ENCODE assay signal across 12 cellular contexts in genomic region chr1:7378346-7379130, GRCh38.
A peak's percentile ranks its signal among the peaks of the same experiment; 100 is the strongest.
DNase-seq lines count a peak whose midpoint lies in the region; ATAC-seq and TF ChIP-seq lines count a peak whose summit lies in the region.
"Had no signal": no experiment of that assay in that cellular context is flagged by ENCODE, and none has a peak within 500 bp of the region (broad histone marks: within the 10 kb centered on the region; RNA-seq: fewer than 3 reads in every experiment).

No MANE protein-coding gene starts in this region.

- DNase-seq in GM23338 (ENCODE audit: low spot score): no peak
- DNase-seq in NCI-H69 (lab: John Stamatoyannopoulos, UW): peak; percentile 15
- DNase-seq in progenitor cell of endocrine pancreas (ENCODE audit: low spot score, unreplicated experiment): no peak
- DNase-seq in 8988T: no peak
- no peak for DNase-seq in H7
- DNase-seq: activated CD8-positive, alpha-beta T cell treated with anti-CD3 and anti-CD28 coated beads, Interleukin-2, amount 10 ng/mL, durations not matched to agents 7 days and 5 days; activated gamma-delta T cell treated with Interleukin-2 at 50 U/mL for 16 hours; cortex of kidney; NCI-H1694; NCI-H524 had no signal

- H3K4me3 Mint-ChIP-seq in GM23338 (no peak overlapping the region), progenitor cell of endocrine pancreas (ENCODE audit: low read depth) (no peak overlapping the region)
- H3K4me3 Mint-ChIP-seq: activated CD8-positive, alpha-beta T cell treated with anti-CD3 and anti-CD28 coated beads, Interleukin-2, amount 10 ng/mL, durations not matched to agents 7 days and 5 days had no signal

- H3K4me3 ChIP-seq in GM23338 (no peak overlapping the region), iPS-20b (ENCODE audit: low read length) (no peak overlapping the region), rectal smooth muscle tissue (ENCODE audit: low read length) (no peak overlapping the region), H7 (ENCODE audit: insufficient read depth, low read depth, low read length) (no peak overlapping the region)

- no peaks in the 10 kb centered on the region for H3K36me3 Mint-ChIP-seq in GM23338 (ENCODE audit: low read depth)
- no peaks in the 10 kb centered on the region for H3K36me3 Mint-ChIP-seq in progenitor cell of endocrine pancreas (ENCODE audit: insufficient read depth)

- peaks cover 19% of the 10 kb centered on the region for H3K4me1 ChIP-seq in GM23338 (ENCODE audit: insufficient read depth)
- peaks cover 18% of the 10 kb centered on the region; the same call in 1 of the 2 replicates for H3K4me1 ChIP-seq in iPS-20b (ENCODE audit: insufficient read depth, low read length)
- peaks cover 13% of the 10 kb centered on the region for H3K4me1 ChIP-seq in rectal smooth muscle tissue (ENCODE audit: control insufficient read depth, insufficient read depth, low read length)

- H2AFZ ChIP-seq in GM23338: no peak overlapping the region

- H3K27ac ChIP-seq in GM23338 (ENCODE audit: low read depth): peak overlapping the region; percentile 30; the same call in 1 of the 2 replicates
- H3K27ac ChIP-seq in iPS-20b (ENCODE audit: low read length): no peak overlapping the region
- H3K27ac ChIP-seq in rectal smooth muscle tissue (ENCODE audit: low read depth, low read length): peak overlapping the region; percentile 83

- ATAC-seq in GM23338: no peak
- ATAC-seq: activated CD8-positive, alpha-beta T cell treated with anti-CD3 and anti-CD28 coated beads, Interleukin-2, amount 10 ng/mL, durations not matched to agents 7 days and 5 days had no signal

- H3K27ac Mint-ChIP-seq in GM23338: no peak overlapping the region
- H3K27ac Mint-ChIP-seq in progenitor cell of endocrine pancreas: no peak overlapping the region
- H3K27ac Mint-ChIP-seq: activated CD8-positive, alpha-beta T cell treated with anti-CD3 and anti-CD28 coated beads, Interleukin-2, amount 10 ng/mL, durations not matched to agents 7 days and 5 days had no signal

- no peaks in the 10 kb centered on the region for H3K36me3 ChIP-seq in GM23338 (ENCODE audit: insufficient read depth)
- H3K36me3 ChIP-seq in iPS-20b (ENCODE audit: insufficient read depth, low read depth, low read length): no peaks in the 10 kb centered on the region
- no peaks in the 10 kb centered on the region for H3K36me3 ChIP-seq in rectal smooth muscle tissue (ENCODE audit: control insufficient read depth, insufficient read depth, low read length)
- H3K36me3 ChIP-seq in H7 (replicated peaks; ENCODE audit: control insufficient read depth, insufficient read depth, low read length): no peaks in the 10 kb centered on the region

- no peaks in the 10 kb centered on the region; the same call in 2 of the 3 replicates for H3K9me3 Mint-ChIP-seq in GM23338
- no peaks in the 10 kb centered on the region for H3K9me3 Mint-ChIP-seq in progenitor cell of endocrine pancreas (ENCODE audit: low read depth)

- no peaks in the 10 kb centered on the region for H3K79me2 ChIP-seq in GM23338 (replicated peaks; ENCODE audit: insufficient read depth)

- H3K9ac ChIP-seq in iPS-20b (ENCODE audit: low read depth, low read length) (peak overlapping the region; percentile 12; the same call in 1 of the 2 replicates), rectal smooth muscle tissue (ENCODE audit: low read length) (no peak overlapping the region)

- no peaks in the 10 kb centered on the region for H3F3A ChIP-seq in GM23338 (replicated peaks; ENCODE audit: low read depth)

- H3K9me2 ChIP-seq in GM23338 (ENCODE audit: insufficient read depth): no peaks in the 10 kb centered on the region

- H3K27me3 ChIP-seq in GM23338 (ENCODE audit: insufficient read depth) (no peaks in the 10 kb centered on the region), iPS-20b (ENCODE audit: insufficient read depth, low read length) (no peaks in the 10 kb centered on the region), rectal smooth muscle tissue (ENCODE audit: control insufficient read depth, insufficient read depth, low read length) (no peaks in the 10 kb centered on the region), H7 (ENCODE audit: control insufficient read depth, insufficient read depth, low read length) (no peaks in the 10 kb centered on the region)

- no peaks in the 10 kb centered on the region for H3K9me3 ChIP-seq in iPS-20b (ENCODE audit: insufficient read depth, low read depth, low read length)

- no peaks in the 10 kb centered on the region for H4K20me1 ChIP-seq in GM23338 (replicated peaks; ENCODE audit: insufficient read depth)

- peaks cover 44% of the 10 kb centered on the region for H3K4me1 Mint-ChIP-seq in GM23338
- H3K4me1 Mint-ChIP-seq in progenitor cell of endocrine pancreas (ENCODE audit: low read depth): peaks cover 2% of the 10 kb centered on the region

- H3K4me2 ChIP-seq in GM23338: peak overlapping the region; percentile 51; the same call in 1 of the 2 replicates

- TF ChIP-seq CTCF in GM23338 (conservative IDR thresholded peaks at IDR 0.05; ENCODE audit: low read depth in 2 of 2) (no peak), progenitor cell of endocrine pancreas (IDR thresholded peaks at IDR 0.05; ENCODE audit: unreplicated experiment) (no peak)

- H3K27me3 Mint-ChIP-seq in GM23338 (ENCODE audit: insufficient read depth, low read depth, poor library complexity) (peaks cover 3% of the 10 kb centered on the region), progenitor cell of endocrine pancreas (peaks cover 24% of the 10 kb centered on the region)

TF ChIP-seq in GM23338, 12 proteins besides CTCF, POLR2A, EP300 and RAD21:
- TF ChIP-seq EZH2phosphoT487 (IDR thresholded peaks at IDR 0.05; ENCODE audit: unreplicated experiment): no peak
- TF ChIP-seq CREB1 (CRISPR knock-in tag; IDR thresholded peaks at IDR 0.05; ENCODE audit: low read depth): no peak
- TF ChIP-seq ZNF114 (CRISPR knock-in tag; IDR thresholded peaks at IDR 0.05): no peak
- TF ChIP-seq STAT1 (IDR thresholded peaks at IDR 0.05; ENCODE audit: unreplicated experiment): no peak
- TF ChIP-seq REST (IDR thresholded peaks at IDR 0.05; ENCODE audit: unreplicated experiment): no peak
- no peak for TF ChIP-seq ZNF331 (CRISPR knock-in tag; IDR thresholded peaks at IDR 0.05; ENCODE audit: low read depth)
- no peak for TF ChIP-seq EZH2 (IDR thresholded peaks at IDR 0.05; ENCODE audit: low read depth, unreplicated experiment)
